In genomic region chr1:222712253-222713090, GRCh38 we compare ENCODE assay signal across 1 cellular context.
TF ChIP-seq lines count a peak whose summit lies in the region.

TSS of gene AIDA (minus strand) at chr1:222712491. CDS start at chr1:222712317, 174 bp downstream.
TSS of gene BROX (plus strand) at chr1:222712564. CDS start at chr1:222715700, 3,136 bp downstream.

TF ChIP-seq in K562, 482 proteins besides CTCF, POLR2A, EP300 and RAD21 (continued from another document and continues in another):
- TF ChIP-seq E4F1 (CRISPR knock-in tag; IDR thresholded peaks at IDR 0.05; ENCODE audit: borderline replicate concordance) (peak; percentile 63; the same call in 1 of the 2 replicates), SMARCB1 (IDR thresholded peaks at IDR 0.05; ENCODE audit: insufficient read length, low read depth) (no peak), E2F8 (IDR thresholded peaks at IDR 0.05; ENCODE audit: low read depth, partially characterized antibody) (peak; percentile 100), GABPB1 (CRISPR knock-in tag; IDR thresholded peaks at IDR 0.05) (peak; percentile 31; the same call in 1 of the 2 replicates), ZNF24 (IDR thresholded peaks at IDR 0.05) (no peak; the same call in 1 of the 2 replicates), FOXJ2 (tag; IDR thresholded peaks at IDR 0.05) (peak; percentile 44; the same call in 1 of the 2 replicates), SAFB (IDR thresholded peaks at IDR 0.05; ENCODE audit: borderline replicate concordance, low read depth, low read length) (no peak), MCM7 (IDR thresholded peaks at IDR 0.05) (no peak), WHSC1 (IDR thresholded peaks at IDR 0.05; ENCODE audit: low read length) (no peak), ZNF384 (IDR thresholded peaks at IDR 0.05; ENCODE audit: low read depth, low read length) (no peak), CBX2 (IDR thresholded peaks at IDR 0.05; ENCODE audit: insufficient read depth, low read length, poor library complexity, severe bottlenecking) (no peak), HNRNPK (IDR thresholded peaks at IDR 0.05; ENCODE audit: low read depth, low read length, poor library complexity, severe bottlenecking) (no peak), DNMT1 (IDR thresholded peaks at IDR 0.05) (no peak), RBM34 (IDR thresholded peaks at IDR 0.05; ENCODE audit: borderline replicate concordance, insufficient read depth, low read length) (no peak), SPI1 (IDR thresholded peaks at IDR 0.05; ENCODE audit: borderline replicate concordance, low read depth, low read length) (no peak), SETDB1 (IDR thresholded peaks at IDR 0.05; ENCODE audit: low read length) (no peak), ZBTB17 (CRISPR knock-in tag; IDR thresholded peaks at IDR 0.05) (peak; percentile 95; the same call in 1 of the 2 replicates), MAFG (tag; conservative IDR thresholded peaks at IDR 0.05) (no peak), BRF1 (IDR thresholded peaks at IDR 0.05; ENCODE audit: borderline replicate concordance, extremely low read depth, insufficient read length) (no peak), HCFC1 (IDR thresholded peaks at IDR 0.05; ENCODE audit: low read depth, low read length) (peak; percentile 87), ZBTB2 (IDR thresholded peaks at IDR 0.05) (no peak), CBX8 (IDR thresholded peaks at IDR 0.05; ENCODE audit: borderline replicate concordance, extremely low read depth, low read depth, low read length, poor library complexity, severe bottlenecking) (no peak), ID3 (CRISPR knock-in tag; IDR thresholded peaks at IDR 0.05) (no peak), ID3 (tag; IDR thresholded peaks at IDR 0.05) (peak; percentile 89), NCOA4 (IDR thresholded peaks at IDR 0.05; ENCODE audit: partially characterized antibody) (no peak), PREB (CRISPR knock-in tag; IDR thresholded peaks at IDR 0.05) (no peak), ZNF277 (CRISPR knock-in tag; IDR thresholded peaks at IDR 0.05; ENCODE audit: borderline replicate concordance) (no peak), KHSRP (IDR thresholded peaks at IDR 0.05) (no peak), KLF10 (CRISPR knock-in tag; IDR thresholded peaks at IDR 0.05) (no peak), C11orf30 (IDR thresholded peaks at IDR 0.05; ENCODE audit: low read depth) (peak; percentile 51), BRF2 (IDR thresholded peaks at IDR 0.05; ENCODE audit: borderline replicate concordance, insufficient read depth, insufficient read length) (no peak), FOS (IDR thresholded peaks at IDR 0.05; ENCODE audit: extremely low read depth, insufficient read length) (no peak), CREB1 (IDR thresholded peaks at IDR 0.05) (peak; percentile 45; the same call in 1 of the 2 replicates), CREB1 (CRISPR knock-in tag; IDR thresholded peaks at IDR 0.05) (no peak), ATF3 (IDR thresholded peaks at IDR 0.05) (peak; percentile 52), ATF3 (CRISPR knock-in tag; conservative IDR thresholded peaks at IDR 0.05) (no peak; the same call in 1 of the 2 replicates), ZNF592 (IDR thresholded peaks at IDR 0.05) (no peak), RBM15 (IDR thresholded peaks at IDR 0.05; ENCODE audit: insufficient read depth, low read length) (no peak), L3MBTL2 (IDR thresholded peaks at IDR 0.05) (no peak), ZFP91 (CRISPR knock-in tag; IDR thresholded peaks at IDR 0.05) (no peak), ZBTB34 (CRISPR knock-in tag; IDR thresholded peaks at IDR 0.05) (peak; percentile 75)
